In the genomic region with DNA sequence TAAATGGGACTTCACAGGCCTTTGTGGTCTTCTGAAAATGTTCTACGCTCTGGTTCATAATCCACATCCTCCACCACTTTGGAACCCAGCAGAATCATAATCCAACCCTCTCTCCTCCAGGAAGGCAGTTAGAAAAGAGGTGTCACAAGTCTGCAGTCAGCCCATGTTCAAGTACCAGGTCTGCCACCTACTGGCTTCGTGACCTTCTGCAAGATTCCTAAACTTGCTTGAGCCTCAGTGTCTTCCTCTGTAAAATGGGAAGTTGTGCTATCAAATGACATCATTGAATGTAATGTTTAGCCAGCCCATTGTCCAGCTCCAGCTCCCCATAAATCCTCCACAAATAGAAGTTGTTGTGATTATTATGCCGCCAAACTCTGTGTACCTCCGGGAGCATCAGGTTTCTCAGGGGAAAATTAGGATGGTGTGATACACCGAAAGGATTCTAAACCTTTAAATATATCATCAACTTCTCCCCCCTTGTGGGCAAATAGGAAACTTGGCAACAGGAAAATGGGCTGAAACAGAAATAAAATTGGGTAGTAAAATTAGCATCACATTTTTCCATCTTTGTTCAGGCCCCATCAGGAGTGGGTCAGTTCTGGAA, we compare ENCODE assay signal across 9 cellular contexts.
A peak's percentile ranks its signal among the peaks of the same experiment; 100 is the strongest.
DNase-seq lines count a peak whose midpoint lies in the region; ATAC-seq and TF ChIP-seq lines count a peak whose summit lies in the region.
"Had no signal": no experiment of that assay in that cellular context is flagged by ENCODE, and none has a peak within 500 bp of the region (broad histone marks: within the 10 kb centered on the region; RNA-seq: fewer than 3 reads in every experiment).

No MANE protein-coding gene starts in this region.

- DNase-seq in ELR (ENCODE audit: low read depth) (peak; percentile 62), KG1 (lab: John Stamatoyannopoulos, UW) (peak; percentile 7), adipocyte (ENCODE audit: low read depth) (peak; percentile 56), left lobe of liver (ENCODE audit: low spot score) (no peak), NCI-H2081 treated with DMSO at 0.1 percent for 48 hours (lab: John Stamatoyannopoulos, UW) (no peak), omental fat pad (ENCODE audit: low spot score) (no peak)
- DNase-seq: naive B cell had no signal

- H3K4me1 ChIP-seq in adipocyte (ENCODE audit: control insufficient read depth, insufficient read depth, low read length), result peaks cover 7% of the 10 kb centered on the region

- no peak for TF ChIP-seq CTCF in omental fat pad (IDR thresholded peaks at IDR 0.05)

- no peak overlapping the region for H3K9ac ChIP-seq in adipocyte (ENCODE audit: low read length)

- no peaks in the 10 kb centered on the region for H3K36me3 ChIP-seq in adipocyte (ENCODE audit: control insufficient read depth, insufficient read depth, low read length, severe bottlenecking)

- no peaks in the 10 kb centered on the region for H3K27me3 ChIP-seq in adipocyte (replicated peaks; ENCODE audit: control insufficient read depth, insufficient read depth, low read length)

- ATAC-seq in left lobe of liver (peak; percentile 69), HG02870 (IDR thresholded peaks at IDR 0.05; ENCODE audit: unreplicated experiment) (no peak), HG02885 (IDR thresholded peaks at IDR 0.05; ENCODE audit: poor library complexity, unreplicated experiment) (no peak), omental fat pad (ENCODE audit: low FRiP score) (no peak)

- no peak overlapping the region for H3K4me3 ChIP-seq in adipocyte (ENCODE audit: low read length)

- peaks cover 8% of the 10 kb centered on the region for H3K9me3 ChIP-seq in adipocyte (ENCODE audit: control insufficient read depth, low read length)

Comparison
In these comparisons a context has a peak if more than half of its experiments do, and no peak if none do; other contexts are left out.
1. DNase-seq: peak in ELR (single experiment), KG1 (single experiment) and adipocyte (single experiment); none in left lobe of liver (single experiment), NCI-H2081 treated with DMSO at 0.1 percent for 48 hours (single experiment) and omental fat pad (single experiment).